In the genomic region with DNA sequence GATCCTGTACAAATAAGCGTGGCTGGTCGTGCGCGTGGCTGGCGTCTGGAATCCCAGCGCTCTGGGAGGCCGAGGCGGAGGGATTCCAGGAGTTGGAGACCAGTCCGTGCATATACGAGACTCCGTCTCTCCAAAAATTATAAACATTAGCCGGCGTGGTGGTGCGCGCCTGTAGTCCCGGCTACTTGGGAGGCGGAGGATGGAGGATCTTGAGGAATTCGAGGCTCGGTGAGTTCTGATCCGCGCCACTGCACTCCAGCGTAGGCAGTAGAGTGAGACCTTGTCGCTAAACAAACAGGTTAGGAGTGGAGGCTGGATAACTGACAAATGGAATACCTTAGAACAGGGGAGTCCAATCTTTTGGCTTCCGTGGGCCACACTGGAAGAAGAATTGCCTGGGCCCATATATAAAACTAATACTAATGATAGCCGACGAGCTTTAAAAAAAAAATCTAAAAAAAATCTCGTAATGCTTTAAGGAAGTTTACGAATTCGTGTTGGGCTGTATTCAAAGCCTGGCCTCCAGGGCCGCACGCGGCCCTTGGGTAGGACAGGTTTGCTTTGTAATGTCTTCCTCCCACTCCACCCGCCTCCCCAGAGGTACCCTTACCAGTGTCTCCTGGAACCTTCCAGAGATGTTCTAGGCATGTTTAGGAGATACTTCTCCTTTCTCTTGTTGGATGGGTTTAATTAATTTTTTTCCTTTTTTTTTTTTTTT, we compare ENCODE assay signal across 8 cellular contexts. TPM values are rescaled to one million over a fixed set of nuclear protein-coding genes. Genes with fewer than 3 reads are reported as not detected.
A peak's percentile ranks its signal among the peaks of the same experiment; 100 is the strongest.
DNase-seq lines count a peak whose midpoint lies in the region; ATAC-seq and TF ChIP-seq lines count a peak whose summit lies in the region.

No MANE protein-coding gene starts in this region.

- H3K27ac ChIP-seq in HUES48 (ENCODE audit: low read depth, low read length) (no peak overlapping the region), right lobe of liver (peak overlapping the region; percentile 71 to 87 (median 75))

- peaks cover 7% of the 10 kb centered on the region for H3K4me1 Mint-ChIP-seq in type B pancreatic cell (ENCODE audit: unreplicated experiment)

- no peaks in the 10 kb centered on the region for H3K27me3 Mint-ChIP-seq in type B pancreatic cell

- DNase-seq in AG10803 (ENCODE audit: low read depth) (peak; percentile 25), astrocyte of the cerebellum (ENCODE audit: low read depth) (no peak), right lobe of liver (no peak), type B pancreatic cell (ENCODE audit: extremely low spot score, unreplicated experiment) (no peak), GM20000 (ENCODE audit: low spot score) (no peak)

- no peaks in the 10 kb centered on the region for H3K9me3 ChIP-seq in HUES48 (ENCODE audit: control insufficient read depth, insufficient read depth, low read length)
- H3K9me3 ChIP-seq in right lobe of liver: no peaks in the 10 kb centered on the region

- H3K4me3 Mint-ChIP-seq in type B pancreatic cell: peak overlapping the region; percentile 98

- H3K36me3 Mint-ChIP-seq in type B pancreatic cell: peaks cover 7% of the 10 kb centered on the region

- no peak for TF ChIP-seq POLR2A in right lobe of liver (IDR thresholded peaks at IDR 0.05)

- ATAC-seq in right lobe of liver: peak in 2 of 4 donors; percentile 3 to 4
- no peak for ATAC-seq in GM19395 (IDR thresholded peaks at IDR 0.05; ENCODE audit: unreplicated experiment)
- ATAC-seq in HG03025 (IDR thresholded peaks at IDR 0.05; ENCODE audit: low FRiP score, unreplicated experiment): no peak

- peak overlapping the region; percentile 96 for H3K4me3 ChIP-seq in AG10803 (ENCODE audit: low read length)
- H3K4me3 ChIP-seq in HUES48 (ENCODE audit: low read depth, low read length): peak overlapping the region; percentile 99
- peak overlapping the region; percentile 98 for H3K4me3 ChIP-seq in astrocyte of the cerebellum (ENCODE audit: low read depth, low read length)
- peak overlapping the region; percentile 63 to 94 (median 87) for H3K4me3 ChIP-seq in right lobe of liver

- no peaks in the 10 kb centered on the region for H3K9me3 Mint-ChIP-seq in type B pancreatic cell

- H3K36me3 ChIP-seq in HUES48 (ENCODE audit: control insufficient read depth, insufficient read depth, low read length) (peaks cover 29% of the 10 kb centered on the region), right lobe of liver (peaks cover 0 to 28% (median 5%) of the 10 kb centered on the region in 4 donors)

- H3K27ac Mint-ChIP-seq in type B pancreatic cell: peak overlapping the region; percentile 96

- in situ Hi-C loops in astrocyte of the cerebellum (cut with HindIII; ENCODE audit: low sequenced_read_pairs): no loop called here

- no peak for TF ChIP-seq CTCF in AG10803 (conservative IDR thresholded peaks at IDR 0.05; ENCODE audit: low read length)
- no peak for TF ChIP-seq CTCF in astrocyte of the cerebellum (IDR thresholded peaks at IDR 0.05; ENCODE audit: low read depth, low read length, missing control alignments)
- no peak for TF ChIP-seq CTCF in right lobe of liver (IDR thresholded peaks at IDR 0.05)
- no peak for TF ChIP-seq CTCF in type B pancreatic cell (conservative IDR thresholded peaks at IDR 0.05)
- no peak for TF ChIP-seq CTCF in GM20000 (IDR thresholded peaks at IDR 0.05; ENCODE audit: extremely low read depth, missing control alignments)

- intact Hi-C loops in right lobe of liver (cut with DNase I): no loop called here

- H3K9ac ChIP-seq in HUES48 (ENCODE audit: low read depth, low read length): 0 out of 2 replicates have a peak overlapping the region, but pooled peaks have one; percentile 31

- 24% methylated on average over 29 of the region's 33 CpGs for WGBS in right lobe of liver (ENCODE audit: insufficient coverage, low coverage, low lambda C conversion rate, missing lambda C conversion rate)

- H3K4me1 ChIP-seq in HUES48 (ENCODE audit: control insufficient read depth, insufficient read depth, low read length) (peaks cover 4% of the 10 kb centered on the region; the same call in 1 of the 2 replicates), right lobe of liver (peaks cover 0 to 21% (median 7%) of the 10 kb centered on the region in 4 donors)

- no peaks in the 10 kb centered on the region for H3K27me3 ChIP-seq in HUES48 (ENCODE audit: control insufficient read depth, insufficient read depth, low read length)
- no peaks in the 10 kb centered on the region for H3K27me3 ChIP-seq in right lobe of liver

RNA-seq across cellular contexts. Expression of a gene that starts 0.9 kb away (rescaled TPM):
- total RNA-seq in right lobe of liver (10 to 100 TPM; 38.1 to 77.3 (median 54.9) TPM), type B pancreatic cell (ENCODE audit: low replicate concordance) (150 and 184 TPM in 2 replicates)

RNA-seq across cellular contexts. Expression of a gene that starts 55.2 kb away (rescaled TPM):
- total RNA-seq in right lobe of liver (10 to 100 TPM; 22.8 to 34.0 (median 26.9) TPM), type B pancreatic cell (ENCODE audit: low replicate concordance) (43.3 and 67.5 TPM in 2 replicates)
